1 cellular context compared by ENCODE assay signal in the genomic region with DNA sequence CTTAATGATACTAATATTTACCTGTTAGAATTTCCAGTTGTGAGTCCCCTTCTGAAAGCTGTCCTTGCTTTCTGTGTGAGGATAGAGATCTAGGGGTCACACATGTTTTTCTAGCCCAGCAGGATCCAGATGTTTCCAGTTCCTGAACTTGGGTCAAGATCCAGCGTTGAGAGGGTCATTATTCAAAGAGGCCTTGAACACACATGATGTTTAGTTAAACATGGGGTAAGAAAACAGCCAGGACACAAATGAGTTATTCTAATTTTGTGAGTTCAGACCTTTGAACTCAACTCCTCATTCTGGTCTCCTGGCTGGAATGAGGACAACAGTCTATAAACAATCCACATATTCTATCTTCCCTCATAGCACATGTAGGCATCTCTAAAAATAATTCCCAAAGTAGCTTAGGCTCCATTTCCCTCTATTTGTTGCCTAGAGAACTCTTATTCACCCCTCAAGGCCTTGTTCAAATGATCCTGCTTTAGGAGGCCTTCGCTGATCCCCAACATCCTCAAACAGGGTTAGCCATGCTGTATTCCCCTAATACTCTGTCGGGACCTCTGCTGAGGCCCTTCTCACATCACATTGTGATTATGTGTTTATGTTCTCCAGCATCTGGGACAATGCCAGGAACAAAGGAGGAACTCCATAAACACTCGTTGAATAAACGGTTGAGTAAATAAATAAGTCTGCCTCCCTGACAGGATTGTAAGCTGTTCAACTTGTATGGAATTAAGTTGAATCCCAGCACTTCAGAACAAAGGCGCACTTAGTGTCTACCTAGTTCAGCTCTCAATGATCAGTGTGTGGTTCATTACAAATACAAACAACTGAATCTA.
TF ChIP-seq lines count a peak whose summit lies in the region.

No MANE protein-coding gene starts in this region.

TF ChIP-seq in HEK293, 187 proteins besides CTCF, POLR2A, EP300 and RAD21 (continued from another document):
- TF ChIP-seq ZFHX2 (tag by site-specific recombination; conservative IDR thresholded peaks at IDR 0.05), result no peak
